11 cellular contexts compared by ENCODE assay signal in the genomic region with DNA sequence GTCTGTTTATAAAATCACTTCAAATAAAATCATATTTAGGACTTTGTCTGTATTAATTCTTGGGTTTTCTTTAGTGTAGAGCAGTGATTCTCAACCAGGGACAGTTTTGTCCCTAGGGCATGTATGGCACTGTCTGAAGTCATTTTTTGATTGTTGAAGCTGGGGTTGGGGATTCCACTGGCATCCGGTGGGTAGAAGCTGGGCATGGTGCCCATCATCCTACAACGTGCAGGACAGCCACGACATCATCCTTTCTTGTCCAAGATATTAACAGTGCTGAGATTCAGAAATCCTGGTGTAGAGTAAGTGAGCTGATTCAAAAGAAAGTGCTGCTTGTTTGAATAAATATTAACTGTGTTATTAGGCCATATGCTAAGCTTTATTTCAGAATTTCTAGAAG. TPM values are rescaled to one million over a fixed set of nuclear protein-coding genes. Genes with fewer than 3 reads are reported as not detected.
"Had no signal": no experiment of that assay in that cellular context is flagged by ENCODE, and none has a peak within 500 bp of the region (broad histone marks: within the 10 kb centered on the region; RNA-seq: fewer than 3 reads in every experiment).

No MANE protein-coding gene starts in this region.

- H3K36me3 ChIP-seq: cardiac muscle cell, colonic mucosa, thyroid gland had no signal

- H3K4me1 ChIP-seq: colonic mucosa, thyroid gland had no signal

- H3K27me3 ChIP-seq: cardiac muscle cell, colonic mucosa, thyroid gland had no signal

- DNase-seq: activated CD4-positive, alpha-beta memory T cell treated with anti-CD3 and anti-CD28 coated beads for 36 hours; activated CD4-positive, alpha-beta T cell treated with anti-CD3 and anti-CD28 coated beads for 36 hours; activated naive CD4-positive, alpha-beta T cell treated with anti-CD3 and anti-CD28 coated beads, Interleukin-2, amount 10 ng/mL, durations not matched to agents 7 days and 5 days; activated T-cell treated with anti-CD3 and anti-CD28 coated beads, Interleukin-2, amount 50 U/mL, for 24 hours; colonic mucosa; hippocampal formation; stimulated activated CD4-positive, alpha-beta T cell treated with anti-CD3 and anti-CD28 coated beads, Interleukin-1b, Interleukin-23, amount 100 ng/mL, for 48 hours; T-helper 17 cell; thyroid gland had no signal

- H3K4me3 ChIP-seq: cardiac muscle cell, colonic mucosa, thyroid gland had no signal

- FAIRE-seq: endometrium had no signal

- H3K9me3 ChIP-seq: colonic mucosa, thyroid gland had no signal

- H3K27ac ChIP-seq: cardiac muscle cell, colonic mucosa, thyroid gland had no signal

RNA-seq across cellular contexts. Expression of a gene that starts 28.6 kb away (rescaled TPM):
- total RNA-seq: activated CD4-positive, alpha-beta memory T cell treated with anti-CD3 and anti-CD28 coated beads for 36 hours; activated CD4-positive, alpha-beta T cell treated with anti-CD3 and anti-CD28 coated beads for 36 hours; T-helper 17 cell had no signal
